ENCODE assay signal across 8 cellular contexts in the genomic region with DNA sequence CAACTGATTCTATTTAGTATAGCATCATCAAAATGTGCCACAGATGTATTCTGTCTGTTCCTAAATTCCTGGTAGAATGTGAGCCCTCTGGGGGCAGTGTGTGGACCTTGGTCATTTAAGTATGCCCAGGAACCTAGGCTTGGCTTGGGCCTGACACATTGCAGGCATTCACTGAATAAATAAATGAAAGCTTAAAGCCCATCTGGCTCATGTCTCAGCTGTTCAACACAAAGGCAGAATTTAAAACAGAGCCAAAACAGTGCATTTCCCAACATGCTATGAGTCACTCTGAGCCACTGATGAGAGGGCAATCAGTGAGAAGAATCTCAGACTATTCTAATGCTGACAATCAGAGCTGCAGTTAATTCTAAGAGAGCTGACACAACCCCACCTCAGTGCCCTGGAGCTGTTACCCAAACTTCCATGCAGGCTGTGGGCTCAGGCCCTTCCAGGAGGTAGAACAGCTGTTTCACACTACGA. TPM values are rescaled to one million over a fixed set of nuclear protein-coding genes. Genes with fewer than 3 reads are reported as not detected.
DNase-seq lines count a peak whose midpoint lies in the region; ATAC-seq and TF ChIP-seq lines count a peak whose summit lies in the region.

No MANE protein-coding gene starts in this region.

- no peaks in the 10 kb centered on the region for H3K9me3 ChIP-seq in ascending aorta
- H3K9me3 ChIP-seq in stomach, result no peaks in the 10 kb centered on the region

- no peaks in the 10 kb centered on the region for H3K9me3 Mint-ChIP-seq in natural killer cell treated with Interleukin-12 subunit alpha and Interleukin-12 subunit beta and Interleukin-15 and Interleukin-18, amount 100 ng/mL, for 72 hours
- H3K9me3 Mint-ChIP-seq in natural killer cell, result no peaks in the 10 kb centered on the region
- H3K9me3 Mint-ChIP-seq in stimulated activated naive B cell treated with anti-CD40 and anti-IgM and Interleukin-4, amounts not matched to agents 10 μg/mL and 1 μg/mL and 100 μg/mL, for 72 hours, result no peaks in the 10 kb centered on the region

- peak overlapping the region; percentile 46 for H3K4me3 Mint-ChIP-seq in natural killer cell treated with Interleukin-12 subunit alpha and Interleukin-12 subunit beta and Interleukin-15 and Interleukin-18, amount 100 ng/mL, for 72 hours
- H3K4me3 Mint-ChIP-seq in natural killer cell, result no peak overlapping the region
- no peak overlapping the region for H3K4me3 Mint-ChIP-seq in stimulated activated naive B cell treated with anti-CD40 and anti-IgM and Interleukin-4, amounts not matched to agents 10 μg/mL and 1 μg/mL and 100 μg/mL, for 72 hours

- peaks cover 26 to 42% of the 10 kb centered on the region in 2 donors for H3K4me1 Mint-ChIP-seq in natural killer cell treated with Interleukin-12 subunit alpha and Interleukin-12 subunit beta and Interleukin-15 and Interleukin-18, amount 100 ng/mL, for 72 hours (ENCODE audit: low read depth in 2 of 2)
- H3K4me1 Mint-ChIP-seq in natural killer cell, result peaks cover 31 to 35% of the 10 kb centered on the region in 2 donors
- H3K4me1 Mint-ChIP-seq in stimulated activated naive B cell treated with anti-CD40 and anti-IgM and Interleukin-4, amounts not matched to agents 10 μg/mL and 1 μg/mL and 100 μg/mL, for 72 hours, result peaks cover 22 to 26% of the 10 kb centered on the region in 2 donors

- TF ChIP-seq CTCF in natural killer cell (IDR thresholded peaks at IDR 0.05), result no peak
- no peak for TF ChIP-seq CTCF in ascending aorta (IDR thresholded peaks at IDR 0.05)
- TF ChIP-seq CTCF in stomach (IDR thresholded peaks at IDR 0.05), result no peak

- H3K4me1 ChIP-seq in ascending aorta (peaks cover 21 to 58% of the 10 kb centered on the region in 2 donors), stomach (peaks cover 12 to 78% (median 50%) of the 10 kb centered on the region in 4 donors)

- H3K27me3 ChIP-seq in ascending aorta (no peaks in the 10 kb centered on the region), stomach (no peaks in the 10 kb centered on the region)

- peaks cover 4 to 6% of the 10 kb centered on the region in 2 donors for H3K36me3 ChIP-seq in ascending aorta
- H3K36me3 ChIP-seq in stomach, result peaks cover 0 to 15% (median 8%) of the 10 kb centered on the region in 4 donors

- ATAC-seq in natural killer cell treated with Interleukin-12 subunit alpha and Interleukin-12 subunit beta and Interleukin-15 and Interleukin-18, amount 100 ng/mL, for 72 hours, result peak; percentile 55 to 59
- ATAC-seq in natural killer cell (no peak), GM19467 (IDR thresholded peaks at IDR 0.05; ENCODE audit: unreplicated experiment) (no peak)
- ATAC-seq in stimulated activated naive B cell treated with anti-CD40 and anti-IgM and Interleukin-4, amounts not matched to agents 10 μg/mL and 1 μg/mL and 100 μg/mL, for 72 hours (replicated peaks), result no peak

- H3K27me3 Mint-ChIP-seq in natural killer cell treated with Interleukin-12 subunit alpha and Interleukin-12 subunit beta and Interleukin-15 and Interleukin-18, amount 100 ng/mL, for 72 hours, result no peaks in the 10 kb centered on the region
- H3K27me3 Mint-ChIP-seq in natural killer cell (ENCODE audit: low read depth in 2 of 2), result no peaks in the 10 kb centered on the region
- no peaks in the 10 kb centered on the region for H3K27me3 Mint-ChIP-seq in stimulated activated naive B cell treated with anti-CD40 and anti-IgM and Interleukin-4, amounts not matched to agents 10 μg/mL and 1 μg/mL and 100 μg/mL, for 72 hours

- TF ChIP-seq POLR2A in stomach (IDR thresholded peaks at IDR 0.05), result no peak

- 68 to 84% (median 75%) methylated on average over 1 of the region's 1 CpG for WGBS in stomach, 5 donors

- peak overlapping the region; percentile 12 to 76 for H3K27ac Mint-ChIP-seq in natural killer cell treated with Interleukin-12 subunit alpha and Interleukin-12 subunit beta and Interleukin-15 and Interleukin-18, amount 100 ng/mL, for 72 hours
- H3K27ac Mint-ChIP-seq in natural killer cell, result no peak overlapping the region
- H3K27ac Mint-ChIP-seq in stimulated activated naive B cell treated with anti-CD40 and anti-IgM and Interleukin-4, amounts not matched to agents 10 μg/mL and 1 μg/mL and 100 μg/mL, for 72 hours, result no peak overlapping the region

- peak; percentile 67 for TF ChIP-seq EP300 in stomach (IDR thresholded peaks at IDR 0.05)

- intact Hi-C loops in natural killer cell (cut with micrococcal nuclease), result no loop called here
- intact Hi-C loops in ascending aorta (cut with DNase I), result loop anchor here (2.0 kb wide), 1 partner anchor 50 kb away; a partner anchor contains a TSS
- intact Hi-C loops in stomach (cut with DNase I; ENCODE audit: low total_unique reads), result no loop called here

- H3K36me3 Mint-ChIP-seq in natural killer cell treated with Interleukin-12 subunit alpha and Interleukin-12 subunit beta and Interleukin-15 and Interleukin-18, amount 100 ng/mL, for 72 hours, result peaks cover 8% of the 10 kb centered on the region
- H3K36me3 Mint-ChIP-seq in natural killer cell, result no peaks in the 10 kb centered on the region
- peaks cover 5 to 33% of the 10 kb centered on the region in 2 donors for H3K36me3 Mint-ChIP-seq in stimulated activated naive B cell treated with anti-CD40 and anti-IgM and Interleukin-4, amounts not matched to agents 10 μg/mL and 1 μg/mL and 100 μg/mL, for 72 hours

- peak overlapping the region in 1 of 2 donors; percentile 9 for H3K4me3 ChIP-seq in ascending aorta
- H3K4me3 ChIP-seq in stomach, result no peak overlapping the region

- H3K27ac ChIP-seq in ascending aorta (peak overlapping the region; percentile 89 to 93), stomach (peak overlapping the region; percentile 7 to 86 (median 81))

- DNase-seq in natural killer cell treated with Interleukin-12 subunit alpha and Interleukin-12 subunit beta and Interleukin-15 and Interleukin-18, amount 100 ng/mL, for 72 hours (ENCODE audit: low spot score), result no peak
- no peak for DNase-seq in natural killer cell
- DNase-seq in ascending aorta (ENCODE audit: low spot score in 2 of 2), result peak; percentile 31 to 91
- DNase-seq in hippocampal formation (lab: John Stamatoyannopoulos, UW), result peak; percentile 16 to 61
- no peak for DNase-seq in stomach
- DNase-seq in stimulated activated naive B cell treated with anti-CD40 and anti-IgM and Interleukin-4, amounts not matched to agents 10 μg/mL and 1 μg/mL and 100 μg/mL, for 72 hours, result no peak
- DNase-seq in NCI-H1417 (lab: John Stamatoyannopoulos, UW), result no peak

RNA-seq across cellular contexts. Expression of a gene that starts 8.1 kb away (rescaled TPM):
- 100 to 1,000 TPM in 1 of 2 donors, 10 to 100 TPM in 1; 57.9 to 135 TPM for total RNA-seq in natural killer cell treated with Interleukin-12 subunit alpha and Interleukin-12 subunit beta and Interleukin-15 and Interleukin-18, amount 100 ng/mL, for 72 hours
- total RNA-seq in natural killer cell (100 to 1,000 TPM; 203 to 235 (median 216) TPM), ascending aorta (116 TPM), stomach (100 to 1,000 TPM in 3 of 5 donors, 10 to 100 TPM in 2; 40.4 to 316 (median 143) TPM)
- polyA plus RNA-seq in stomach, result 100 to 1,000 TPM; 106 to 140 (median 136) TPM

RNA-seq across cellular contexts. Expression of a gene that starts 29.5 kb away (rescaled TPM):
- 100 to 1,000 TPM; 162 to 168 TPM for total RNA-seq in natural killer cell treated with Interleukin-12 subunit alpha and Interleukin-12 subunit beta and Interleukin-15 and Interleukin-18, amount 100 ng/mL, for 72 hours
- total RNA-seq in natural killer cell, result 100 to 1,000 TPM in 1 of 3 donors, 10 to 100 TPM in 2; 66.6 to 106 (median 78.3) TPM
- 117 TPM for total RNA-seq in ascending aorta
- total RNA-seq in stomach, result 100 to 1,000 TPM in 3 of 5 donors, 10 to 100 TPM in 2; 54.9 to 263 (median 128) TPM
- polyA plus RNA-seq in stomach, result 10 to 100 TPM; 65.3 to 72.9 (median 71.0) TPM

RNA-seq across cellular contexts. Expression of a gene that starts 36.7 kb away (rescaled TPM):
- total RNA-seq in natural killer cell treated with Interleukin-12 subunit alpha and Interleukin-12 subunit beta and Interleukin-15 and Interleukin-18, amount 100 ng/mL, for 72 hours, result 10 to 100 TPM; 10.0 to 18.0 TPM
- total RNA-seq in natural killer cell, result 10 to 100 TPM in 1 of 3 donors, 1 to 10 TPM in 2; 3.5 to 19.8 (median 9.1) TPM
- 0.32 TPM for total RNA-seq in ascending aorta
- 10 to 100 TPM in 1 of 5 donors, 1 to 10 TPM in 2, under 1 TPM in 1, not detected in 1; 0.43 to 31.2 (median 3.9) TPM for total RNA-seq in stomach
- 1 to 10 TPM; 2.4 to 6.0 (median 4.9) TPM for polyA plus RNA-seq in stomach

RNA-seq across cellular contexts. Expression of a gene that starts 45.7 kb away (rescaled TPM):
- total RNA-seq in natural killer cell treated with Interleukin-12 subunit alpha and Interleukin-12 subunit beta and Interleukin-15 and Interleukin-18, amount 100 ng/mL, for 72 hours, result 100 to 1,000 TPM; 177 to 236 TPM
- 100 to 1,000 TPM in 1 of 3 donors, 10 to 100 TPM in 2; 91.2 to 114 (median 94.4) TPM for total RNA-seq in natural killer cell
- 113 TPM for total RNA-seq in ascending aorta
- 100 to 1,000 TPM in 1 of 5 donors, 10 to 100 TPM in 3, 1 to 10 TPM in 1; 9.3 to 107 (median 85.3) TPM for total RNA-seq in stomach
- 100 to 1,000 TPM in 1 of 3 donors, 10 to 100 TPM in 2; 39.9 to 115 (median 99.8) TPM for polyA plus RNA-seq in stomach

RNA-seq across cellular contexts. Expression of a gene that starts 48.9 kb away (rescaled TPM):
- total RNA-seq in natural killer cell treated with Interleukin-12 subunit alpha and Interleukin-12 subunit beta and Interleukin-15 and Interleukin-18, amount 100 ng/mL, for 72 hours, result 10 to 100 TPM; 15.5 to 39.1 TPM
- total RNA-seq in natural killer cell (10 to 100 TPM in 2 of 3 donors, 1 to 10 TPM in 1; 9.7 to 58.7 (median 14.7) TPM), ascending aorta (1,082 TPM), stomach (100 to 1,000 TPM in 2 of 5 donors, 10 to 100 TPM in 3; 14.6 to 126 (median 97.0) TPM)
- 100 to 1,000 TPM in 1 of 3 donors, 10 to 100 TPM in 2; 43.5 to 142 (median 76.6) TPM for polyA plus RNA-seq in stomach

Comparison
In these comparisons a context has a peak if more than half of its experiments do, and no peak if none do; other contexts are left out.
1. ATAC-seq: peak in natural killer cell treated with Interleukin-12 subunit alpha and Interleukin-12 subunit beta and Interleukin-15 and Interleukin-18, amount 100 ng/mL, for 72 hours (2 of 2); none in natural killer cell (0 of 3), GM19467 (single experiment) and stimulated activated naive B cell treated with anti-CD40 and anti-IgM and Interleukin-4, amounts not matched to agents 10 μg/mL and 1 μg/mL and 100 μg/mL, for 72 hours (0 of 2).
2. H3K27ac Mint-ChIP-seq: peak in natural killer cell treated with Interleukin-12 subunit alpha and Interleukin-12 subunit beta and Interleukin-15 and Interleukin-18, amount 100 ng/mL, for 72 hours (2 of 2); none in natural killer cell (0 of 2) and stimulated activated naive B cell treated with anti-CD40 and anti-IgM and Interleukin-4, amounts not matched to agents 10 μg/mL and 1 μg/mL and 100 μg/mL, for 72 hours (single experiment).
3. DNase-seq: peak in ascending aorta (2 of 2) and hippocampal formation (2 of 2); none in natural killer cell treated with Interleukin-12 subunit alpha and Interleukin-12 subunit beta and Interleukin-15 and Interleukin-18, amount 100 ng/mL, for 72 hours (single experiment), natural killer cell (single experiment), stomach (single experiment), stimulated activated naive B cell treated with anti-CD40 and anti-IgM and Interleukin-4, amounts not matched to agents 10 μg/mL and 1 μg/mL and 100 μg/mL, for 72 hours (single experiment) and NCI-H1417 (0 of 3).